In genomic region chr13:50161052-50161451, GRCh38 we compare ENCODE assay signal across 21 cellular contexts.
A peak's percentile ranks its signal among the peaks of the same experiment; 100 is the strongest.
DNase-seq lines count a peak whose midpoint lies in the region; ATAC-seq and TF ChIP-seq lines count a peak whose summit lies in the region.
"Had no signal": no experiment of that assay in that cellular context is flagged by ENCODE, and none has a peak within 500 bp of the region (broad histone marks: within the 10 kb centered on the region; RNA-seq: fewer than 3 reads in every experiment).

No MANE protein-coding gene starts in this region.

- no peak for TF ChIP-seq POLR2A in suprapubic skin (IDR thresholded peaks at IDR 0.05)

- TF ChIP-seq CTCF in PC-3 (conservative IDR thresholded peaks at IDR 0.05; ENCODE audit: low read depth, low read length) (no peak), cardiac fibroblast (IDR thresholded peaks at IDR 0.05; ENCODE audit: low read depth, low read length) (no peak), suprapubic skin (IDR thresholded peaks at IDR 0.05) (no peak)

- CTCF ChIA-PET in PC-3 (lab: Charles Lee) = no interaction called here

- no peaks in the 10 kb centered on the region for H3F3A ChIP-seq in PC-3 (ENCODE audit: low read length, unreplicated experiment)

- H3K4me1 ChIP-seq in PC-3 (ENCODE audit: insufficient read depth, low read length) = no peaks in the 10 kb centered on the region; the same call in 1 of the 2 replicates
- H3K4me1 ChIP-seq in suprapubic skin = no peaks in the 10 kb centered on the region
- H3K4me1 ChIP-seq: ascending aorta, colonic mucosa, transverse colon had no signal

- H3K27me3 ChIP-seq in PC-3 (ENCODE audit: low read length) (no peaks in the 10 kb centered on the region), suprapubic skin (no peaks in the 10 kb centered on the region)
- H3K27me3 ChIP-seq: ascending aorta, colonic mucosa, transverse colon had no signal

- H2AFZ ChIP-seq in PC-3 (ENCODE audit: low read length) = no peak overlapping the region

- TF ChIP-seq EP300 in suprapubic skin (IDR thresholded peaks at IDR 0.05) = no peak

- peak; percentile 22 for DNase-seq in AG20443 (ENCODE audit: low spot score)
- DNase-seq in PC-3 = peak; percentile 59
- DNase-seq in cardiac fibroblast (ENCODE audit: low read depth in 2 of 2) = peak; percentile 63 to 75
- no peak for DNase-seq in left lobe of liver (ENCODE audit: low spot score)
- DNase-seq in suprapubic skin (ENCODE audit: low spot score in 2 of 2) = no peak
- no peak for DNase-seq in dermis blood vessel endothelial cell
- DNase-seq in head of caudate nucleus = no peak
- DNase-seq: activated naive CD4-positive, alpha-beta T cell; CD4-positive, CD25-positive, alpha-beta regulatory T cell; colonic mucosa; DND-41; H9; NCI-H1092 treated with DMSO at 0.1 percent for 48 hours; NCI-H69; right cardiac atrium; stimulated activated naive CD8-positive, alpha-beta T cell treated with anti-CD3 and anti-CD28 coated beads, Interleukin-15, Interleukin-2, amounts not matched to agents 100 U/mL and 50 U/mL, for 24 hours; transverse colon had no signal

- H3K9me3 ChIP-seq in PC-3 (ENCODE audit: low read length) (no peaks in the 10 kb centered on the region), suprapubic skin (no peaks in the 10 kb centered on the region)
- H3K9me3 ChIP-seq: ascending aorta, colonic mucosa, transverse colon had no signal

- POLR2A ChIA-PET in PC-3 (lab: Charles Lee; ENCODE audit: unreplicated experiment) = no interaction called here

- H3K36me3 ChIP-seq in PC-3 (ENCODE audit: low read depth, low read length) = no peaks in the 10 kb centered on the region
- no peaks in the 10 kb centered on the region for H3K36me3 ChIP-seq in suprapubic skin
- H3K36me3 ChIP-seq: ascending aorta, colonic mucosa, transverse colon had no signal

- H3K4me3 ChIP-seq in PC-3 (ENCODE audit: low read length) (no peak overlapping the region), cardiac fibroblast (replicated peaks in 1 of 2; ENCODE audit: low read depth in 2 of 2, low read length in 2 of 2) (no peak overlapping the region), suprapubic skin (no peak overlapping the region)
- H3K4me3 ChIP-seq: ascending aorta, colonic mucosa, transverse colon had no signal

- intact Hi-C loops in PC-3 (cut with micrococcal nuclease) = loop anchor here (10.0 kb wide), 1 partner anchor 76 kb away; no protein-coding TSS in a partner anchor
- intact Hi-C loops in head of caudate nucleus (cut with DNase I) = no loop called here

- WGBS in suprapubic skin = 75% methylated on average over 2 of the region's 2 CpGs

- no peak overlapping the region for H3K4me2 ChIP-seq in PC-3 (ENCODE audit: low read length)
- H3K4me2 ChIP-seq: KMS-11 had no signal

- H3K9ac ChIP-seq in PC-3 (ENCODE audit: low read length) = no peak overlapping the region
- H3K9ac ChIP-seq: KMS-11 had no signal

- no peak overlapping the region for H3K27ac ChIP-seq in PC-3 (ENCODE audit: low read length)
- H3K27ac ChIP-seq in suprapubic skin = no peak overlapping the region
- H3K27ac ChIP-seq: ascending aorta, colonic mucosa, KMS-11, transverse colon had no signal

- BruUV-seq in PC-3 (replicated peaks; lab: Mats Ljungman, UMichigan) = no TSS peak

- no peaks in the 10 kb centered on the region for H3K9me2 ChIP-seq in PC-3 (replicated peaks; ENCODE audit: low read length)

- H4K20me1 ChIP-seq in PC-3 (ENCODE audit: low read length) = no peaks in the 10 kb centered on the region

- H3K79me2 ChIP-seq in PC-3 (ENCODE audit: low read length) = no peaks in the 10 kb centered on the region

- ATAC-seq in PC-3 (no peak), left lobe of liver (peak; percentile 78), GM21528 (IDR thresholded peaks at IDR 0.05; ENCODE audit: low FRiP score, unreplicated experiment) (no peak)
- ATAC-seq: Panc1; right cardiac atrium; stimulated activated naive CD8-positive, alpha-beta T cell treated with anti-CD3 and anti-CD28 coated beads, Interleukin-15, Interleukin-2, amounts not matched to agents 100 U/mL and 50 U/mL, for 24 hours had no signal

Comparison
In these comparisons a context has a peak if more than half of its experiments do, and no peak if none do; other contexts are left out.
1. DNase-seq: peak in AG20443 (single experiment), PC-3 (single experiment) and cardiac fibroblast (2 of 2); none in left lobe of liver (single experiment), suprapubic skin (0 of 2), dermis blood vessel endothelial cell (single experiment) and head of caudate nucleus (0 of 42).